ENCODE assay signal across 35 cellular contexts in the genomic region with DNA sequence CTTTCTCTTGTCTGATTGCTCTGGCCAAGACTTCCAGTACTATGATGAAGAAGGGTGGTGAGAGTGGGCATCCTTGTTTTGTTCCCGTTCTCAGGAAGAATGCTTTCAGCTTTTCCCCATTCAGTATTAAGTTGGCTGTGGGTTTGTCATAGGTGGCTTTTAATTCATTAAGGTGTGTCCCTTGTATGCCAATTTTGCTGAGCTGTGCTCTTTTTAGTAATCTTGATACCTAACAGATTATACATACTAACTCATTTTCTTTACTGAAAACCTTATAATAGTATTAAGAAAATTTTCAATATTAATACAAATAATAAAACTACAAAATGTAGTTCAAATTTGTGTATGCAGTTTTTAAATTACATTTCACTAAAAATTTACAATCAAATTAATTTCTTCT.
"Had no signal": no experiment of that assay in that cellular context is flagged by ENCODE, and none has a peak within 500 bp of the region (broad histone marks: within the 10 kb centered on the region; RNA-seq: fewer than 3 reads in every experiment).

No MANE protein-coding gene starts in this region.

- H3K36me3 ChIP-seq: MG63 had no signal

- H3K4me3 ChIP-seq: MG63 had no signal

- DNase-seq: Karpas-422, Kasumi-1, MG63, MM.1S, MV-4-11, NCI-H1048, NCI-H1092, NCI-H1092 treated with DMSO at 0.1 percent for 48 hours, NCI-H1105, NCI-H1105 treated with DMSO at 0.1 percent for 48 hours, NCI-H1417, NCI-H1417 treated with DMSO at 0.1 percent for 48 hours, NCI-H1436, NCI-H1436 treated with DMSO at 0.1 percent for 48 hours, NCI-H146, NCI-H1694, NCI-H187, NCI-H187 treated with DMSO at 0.1 percent for 48 hours, NCI-H1930, NCI-H2029, NCI-H2029 treated with DMSO at 0.1 percent for 48 hours, NCI-H2081, NCI-H2081 treated with DMSO at 0.1 percent for 48 hours, NCI-H2107, NCI-H2171, NCI-H2171 treated with DMSO at 0.1 percent for 48 hours, NCI-H2227 treated with DMSO at 0.1 percent for 48 hours, NCI-H226, NCI-H345, NCI-H446, NCI-H446 treated with DMSO at 0.1 percent for 48 hours, NCI-H510A, NCI-H510A treated with DMSO at 0.1 percent for 48 hours, NCI-H524, NCI-H524 treated with DMSO at 0.1 percent for 48 hours had no signal

- H3K27me3 ChIP-seq: MG63 had no signal
